ENCODE assay signal across 1 cellular context in the genomic region with DNA sequence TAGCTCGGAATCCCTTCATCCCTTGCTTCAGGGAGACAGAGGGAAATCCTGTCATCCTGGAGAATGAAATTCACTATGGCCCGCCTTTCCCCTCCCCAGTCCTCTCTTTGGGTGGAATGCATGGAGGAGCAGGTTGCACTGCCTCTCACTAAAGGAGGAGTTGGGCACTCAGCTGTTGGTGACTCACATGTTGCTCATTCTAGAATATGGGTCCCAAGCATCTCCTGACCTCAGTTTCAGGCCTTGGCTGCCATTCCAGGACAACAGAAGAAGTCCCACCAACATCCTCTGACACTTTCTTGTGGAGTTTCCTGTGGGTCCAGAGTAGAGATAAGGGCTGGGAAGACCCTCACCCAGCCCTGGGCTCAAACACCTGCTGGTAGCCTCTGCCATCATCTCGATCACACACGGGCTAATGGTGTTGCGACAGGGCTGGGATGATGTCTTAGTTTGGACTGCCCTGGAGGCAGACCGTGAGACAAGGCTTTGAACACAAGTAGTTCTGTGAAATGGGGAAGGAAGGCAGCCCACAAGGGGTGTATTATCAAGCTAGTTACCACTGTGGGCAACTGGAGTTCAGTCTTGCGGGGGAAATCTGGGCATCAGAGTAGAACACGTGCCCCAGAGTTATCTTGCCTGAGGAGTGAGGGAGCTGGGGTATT.
TF ChIP-seq lines count a peak whose summit lies in the region.

No MANE protein-coding gene starts in this region.

TF ChIP-seq in SK-N-SH treated with all-trans-retinoic acid at 6 μM for 48 hours, 23 proteins besides CTCF, POLR2A, EP300 and RAD21 (continued from another document):
- TF ChIP-seq CREB5 (CRISPR knock-in tag; IDR thresholded peaks at IDR 0.05; ENCODE audit: low read depth) = no peak
- TF ChIP-seq ZFP3 (CRISPR knock-in tag; IDR thresholded peaks at IDR 0.05) = no peak
- TF ChIP-seq ZNF8 (CRISPR knock-in tag; IDR thresholded peaks at IDR 0.05) = no peak
- TF ChIP-seq, protein P1, sequence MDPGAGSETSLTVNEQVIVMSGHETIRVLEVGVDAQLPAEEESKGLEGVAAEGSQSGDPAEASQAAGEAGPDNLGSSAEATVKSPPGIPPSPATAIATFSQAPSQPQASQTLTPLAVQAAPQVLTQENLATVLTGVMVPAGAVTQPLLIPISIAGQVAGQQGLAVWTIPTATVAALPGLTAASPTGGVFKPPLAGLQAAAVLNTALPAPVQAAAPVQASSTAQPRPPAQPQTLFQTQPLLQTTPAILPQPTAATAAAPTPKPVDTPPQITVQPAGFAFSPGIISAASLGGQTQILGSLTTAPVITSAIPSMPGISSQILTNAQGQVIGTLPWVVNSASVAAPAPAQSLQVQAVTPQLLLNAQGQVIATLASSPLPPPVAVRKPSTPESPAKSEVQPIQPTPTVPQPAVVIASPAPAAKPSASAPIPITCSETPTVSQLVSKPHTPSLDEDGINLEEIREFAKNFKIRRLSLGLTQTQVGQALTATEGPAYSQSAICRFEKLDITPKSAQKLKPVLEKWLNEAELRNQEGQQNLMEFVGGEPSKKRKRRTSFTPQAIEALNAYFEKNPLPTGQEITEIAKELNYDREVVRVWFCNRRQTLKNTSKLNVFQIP (CRISPR knock-in tag; IDR thresholded peaks at IDR 0.05; ENCODE audit: borderline replicate concordance, low read depth) = no peak
- TF ChIP-seq BACH2 (CRISPR knock-in tag; IDR thresholded peaks at IDR 0.05; ENCODE audit: borderline replicate concordance) = no peak
- no peak for TF ChIP-seq SNAI2 (CRISPR knock-in tag; IDR thresholded peaks at IDR 0.05)
- no peak for TF ChIP-seq PPARA (CRISPR knock-in tag; IDR thresholded peaks at IDR 0.05; ENCODE audit: borderline replicate concordance)
- TF ChIP-seq GLIS3 (CRISPR knock-in tag; IDR thresholded peaks at IDR 0.05) = no peak
- TF ChIP-seq ZFP30 (CRISPR knock-in tag; IDR thresholded peaks at IDR 0.05) = no peak
- TF ChIP-seq TOX (CRISPR knock-in tag; IDR thresholded peaks at IDR 0.05; ENCODE audit: borderline replicate concordance) = no peak
- TF ChIP-seq, protein P2, sequence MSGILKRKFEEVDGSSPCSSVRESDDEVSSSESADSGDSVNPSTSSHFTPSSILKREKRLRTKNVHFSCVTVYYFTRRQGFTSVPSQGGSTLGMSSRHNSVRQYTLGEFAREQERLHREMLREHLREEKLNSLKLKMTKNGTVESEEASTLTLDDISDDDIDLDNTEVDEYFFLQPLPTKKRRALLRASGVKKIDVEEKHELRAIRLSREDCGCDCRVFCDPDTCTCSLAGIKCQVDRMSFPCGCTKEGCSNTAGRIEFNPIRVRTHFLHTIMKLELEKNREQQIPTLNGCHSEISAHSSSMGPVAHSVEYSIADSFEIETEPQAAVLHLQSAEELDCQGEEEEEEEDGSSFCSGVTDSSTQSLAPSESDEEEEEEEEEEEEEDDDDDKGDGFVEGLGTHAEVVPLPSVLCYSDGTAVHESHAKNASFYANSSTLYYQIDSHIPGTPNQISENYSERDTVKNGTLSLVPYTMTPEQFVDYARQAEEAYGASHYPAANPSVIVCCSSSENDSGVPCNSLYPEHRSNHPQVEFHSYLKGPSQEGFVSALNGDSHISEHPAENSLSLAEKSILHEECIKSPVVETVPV (CRISPR knock-in tag; IDR thresholded peaks at IDR 0.05) = no peak
- TF ChIP-seq TCF4 (CRISPR knock-in tag; IDR thresholded peaks at IDR 0.05; ENCODE audit: borderline replicate concordance) = no peak
- TF ChIP-seq, protein P3, sequence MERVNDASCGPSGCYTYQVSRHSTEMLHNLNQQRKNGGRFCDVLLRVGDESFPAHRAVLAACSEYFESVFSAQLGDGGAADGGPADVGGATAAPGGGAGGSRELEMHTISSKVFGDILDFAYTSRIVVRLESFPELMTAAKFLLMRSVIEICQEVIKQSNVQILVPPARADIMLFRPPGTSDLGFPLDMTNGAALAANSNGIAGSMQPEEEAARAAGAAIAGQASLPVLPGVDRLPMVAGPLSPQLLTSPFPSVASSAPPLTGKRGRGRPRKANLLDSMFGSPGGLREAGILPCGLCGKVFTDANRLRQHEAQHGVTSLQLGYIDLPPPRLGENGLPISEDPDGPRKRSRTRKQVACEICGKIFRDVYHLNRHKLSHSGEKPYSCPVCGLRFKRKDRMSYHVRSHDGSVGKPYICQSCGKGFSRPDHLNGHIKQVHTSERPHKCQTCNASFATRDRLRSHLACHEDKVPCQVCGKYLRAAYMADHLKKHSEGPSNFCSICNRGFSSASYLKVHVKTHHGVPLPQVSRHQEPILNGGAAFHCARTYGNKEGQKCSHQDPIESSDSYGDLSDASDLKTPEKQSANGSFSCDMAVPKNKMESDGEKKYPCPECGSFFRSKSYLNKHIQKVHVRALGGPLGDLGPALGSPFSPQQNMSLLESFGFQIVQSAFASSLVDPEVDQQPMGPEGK (CRISPR knock-in tag; IDR thresholded peaks at IDR 0.05; ENCODE audit: borderline replicate concordance) = no peak
- no peak for TF ChIP-seq OSR1 (CRISPR knock-in tag; IDR thresholded peaks at IDR 0.05)
- no peak for TF ChIP-seq TSHZ2 (CRISPR knock-in tag; IDR thresholded peaks at IDR 0.05)
- no peak for TF ChIP-seq ZC3H10 (CRISPR knock-in tag; IDR thresholded peaks at IDR 0.05)
TF ChIP-seq in SK-N-SH treated with all-trans-retinoic acid at 6 μM for 48 hours: peak in this region for 0.
